ENCODE assay signal across 18 cellular contexts in genomic region chr6:20207096-20207454, GRCh38. TPM values are rescaled to one million over a fixed set of nuclear protein-coding genes. Genes with fewer than 3 reads are reported as not detected.
DNase-seq lines count a peak whose midpoint lies in the region; ATAC-seq and TF ChIP-seq lines count a peak whose summit lies in the region.
"Had no signal": no experiment of that assay in that cellular context is flagged by ENCODE, and none has a peak within 500 bp of the region (broad histone marks: within the 10 kb centered on the region; RNA-seq: fewer than 3 reads in every experiment).

No MANE protein-coding gene starts in this region.

- no peaks in the 10 kb centered on the region for H4K20me1 ChIP-seq in KMS-11 (ENCODE audit: insufficient read depth)

- peak overlapping the region; percentile 91 for H3K27ac ChIP-seq in KMS-11
- H3K27ac ChIP-seq: epithelial cell of prostate, RWPE1 had no signal

- peak overlapping the region; percentile 73 for H3K4me3 Mint-ChIP-seq in activated CD4-positive, alpha-beta T cell treated with anti-CD3 and anti-CD28 coated beads, Interleukin-2, amount 10 ng/mL, durations not matched to agents 7 days and 5 days
- H3K4me3 Mint-ChIP-seq in activated naive CD8-positive, alpha-beta T cell treated with anti-CD3 and anti-CD28 coated beads for 36 hours, result peak overlapping the region; percentile 68
- H3K4me3 Mint-ChIP-seq in stimulated activated memory B cell treated with anti-CD40 and anti-IgM and Interleukin-4, amounts not matched to agents 10 μg/mL and 1 μg/mL and 100 μg/mL, for 72 hours, result peak overlapping the region; percentile 42

- no peaks in the 10 kb centered on the region for H3K9me3 Mint-ChIP-seq in activated CD4-positive, alpha-beta T cell treated with anti-CD3 and anti-CD28 coated beads, Interleukin-2, amount 10 ng/mL, durations not matched to agents 7 days and 5 days
- no peaks in the 10 kb centered on the region for H3K9me3 Mint-ChIP-seq in activated naive CD8-positive, alpha-beta T cell treated with anti-CD3 and anti-CD28 coated beads for 36 hours
- H3K9me3 Mint-ChIP-seq in stimulated activated memory B cell treated with anti-CD40 and anti-IgM and Interleukin-4, amounts not matched to agents 10 μg/mL and 1 μg/mL and 100 μg/mL, for 72 hours, result no peaks in the 10 kb centered on the region

- POLR2A ChIA-PET in activated CD4-positive, alpha-beta T cell treated with anti-CD3 and anti-CD28 coated beads, Interleukin-2, amount 10 ng/mL, durations not matched to agents 7 days and 5 days (lab: Charles Lee), result no interaction called here

- H3K27me3 Mint-ChIP-seq in activated CD4-positive, alpha-beta T cell treated with anti-CD3 and anti-CD28 coated beads, Interleukin-2, amount 10 ng/mL, durations not matched to agents 7 days and 5 days, result no peaks in the 10 kb centered on the region
- H3K27me3 Mint-ChIP-seq in activated naive CD8-positive, alpha-beta T cell treated with anti-CD3 and anti-CD28 coated beads for 36 hours, result peaks cover 4% of the 10 kb centered on the region
- peaks cover 7% of the 10 kb centered on the region for H3K27me3 Mint-ChIP-seq in stimulated activated memory B cell treated with anti-CD40 and anti-IgM and Interleukin-4, amounts not matched to agents 10 μg/mL and 1 μg/mL and 100 μg/mL, for 72 hours

- peaks cover 87% of the 10 kb centered on the region for H3K79me2 ChIP-seq in KMS-11 (ENCODE audit: insufficient read depth, low read depth)

- H2AFZ ChIP-seq in KMS-11 (ENCODE audit: low read depth), result peak overlapping the region; percentile 29; the same call in 1 of the 2 replicates

- DNase-seq in activated CD4-positive, alpha-beta T cell treated with anti-CD3 and anti-CD28 coated beads, Interleukin-2, amount 10 ng/mL, durations not matched to agents 7 days and 5 days, result no peak
- DNase-seq in activated CD4-positive, alpha-beta T cell treated with anti-CD3 and anti-CD28 coated beads, Interleukin-2, amount 50 U/mL, for 4 hours, result no peak
- no peak for DNase-seq in activated naive CD8-positive, alpha-beta T cell treated with anti-CD3 and anti-CD28 coated beads for 36 hours
- DNase-seq in NCI-H1930 (lab: John Stamatoyannopoulos, UW), result no peak
- DNase-seq in DMS 273 (lab: John Stamatoyannopoulos, UW; ENCODE audit: unreplicated experiment), result no peak
- DNase-seq: ACHN, caudate nucleus, heart right ventricle, left lung, NCI-H1092 treated with DMSO at 0.1 percent for 48 hours, NCI-H446 treated with DMSO at 0.1 percent for 48 hours, occipital lobe had no signal

- TF ChIP-seq CTCF in KMS-11 (conservative IDR thresholded peaks at IDR 0.05; ENCODE audit: low read depth, low read length), result no peak

- peak overlapping the region; percentile 28; the same call in 1 of the 2 replicates for H3K9ac ChIP-seq in KMS-11

- no peaks in the 10 kb centered on the region for H3K36me3 ChIP-seq in KMS-11 (ENCODE audit: insufficient read depth)
- H3K36me3 ChIP-seq: heart right ventricle, left lung had no signal

- peak overlapping the region; percentile 85 for H3K27ac Mint-ChIP-seq in activated CD4-positive, alpha-beta T cell treated with anti-CD3 and anti-CD28 coated beads, Interleukin-2, amount 10 ng/mL, durations not matched to agents 7 days and 5 days
- no peak overlapping the region for H3K27ac Mint-ChIP-seq in activated naive CD8-positive, alpha-beta T cell treated with anti-CD3 and anti-CD28 coated beads for 36 hours
- H3K27ac Mint-ChIP-seq in stimulated activated memory B cell treated with anti-CD40 and anti-IgM and Interleukin-4, amounts not matched to agents 10 μg/mL and 1 μg/mL and 100 μg/mL, for 72 hours, result peak overlapping the region; percentile 18

- H3K36me3 Mint-ChIP-seq in activated CD4-positive, alpha-beta T cell treated with anti-CD3 and anti-CD28 coated beads, Interleukin-2, amount 10 ng/mL, durations not matched to agents 7 days and 5 days (ENCODE audit: low read depth), result peaks cover 12% of the 10 kb centered on the region
- H3K36me3 Mint-ChIP-seq in activated naive CD8-positive, alpha-beta T cell treated with anti-CD3 and anti-CD28 coated beads for 36 hours, result peaks cover 5% of the 10 kb centered on the region
- H3K36me3 Mint-ChIP-seq in stimulated activated memory B cell treated with anti-CD40 and anti-IgM and Interleukin-4, amounts not matched to agents 10 μg/mL and 1 μg/mL and 100 μg/mL, for 72 hours, result no peaks in the 10 kb centered on the region

- ATAC-seq in stimulated activated memory B cell treated with anti-CD40 and anti-IgM and Interleukin-4, amounts not matched to agents 10 μg/mL and 1 μg/mL and 100 μg/mL, for 72 hours, result no peak
- no peak for ATAC-seq in HG03457 (IDR thresholded peaks at IDR 0.05; ENCODE audit: unreplicated experiment)
- ATAC-seq: heart right ventricle, left lung had no signal

- H3K4me2 ChIP-seq in KMS-11, result peak overlapping the region; percentile 77
- H3K4me2 ChIP-seq: smooth muscle cell had no signal

- no peak overlapping the region for H3K4me3 ChIP-seq in KMS-11 (IDR thresholded peaks at IDR 0.05; ENCODE audit: insufficient read depth, low read depth, low read length)
- H3K4me3 ChIP-seq: smooth muscle cell had no signal

- CTCF ChIA-PET in activated CD4-positive, alpha-beta T cell treated with anti-CD3 and anti-CD28 coated beads, Interleukin-2, amount 10 ng/mL, durations not matched to agents 7 days and 5 days (lab: Charles Lee), result interaction anchor here (0.6 to 1.6 kb wide), 3 partner anchors 10 to 518 kb away, joined by 3 to 4 read pairs (median 3); no protein-coding TSS in a partner anchor

- no peaks in the 10 kb centered on the region for H3K27me3 ChIP-seq in KMS-11 (ENCODE audit: insufficient read depth, low read depth)
- H3K27me3 ChIP-seq: heart right ventricle, left lung had no signal

- peaks cover 85% of the 10 kb centered on the region for H3K4me1 ChIP-seq in KMS-11 (ENCODE audit: low read depth, poor library complexity, severe bottlenecking)

- peaks cover 77% of the 10 kb centered on the region for H3K4me1 Mint-ChIP-seq in activated CD4-positive, alpha-beta T cell treated with anti-CD3 and anti-CD28 coated beads, Interleukin-2, amount 10 ng/mL, durations not matched to agents 7 days and 5 days
- H3K4me1 Mint-ChIP-seq in activated naive CD8-positive, alpha-beta T cell treated with anti-CD3 and anti-CD28 coated beads for 36 hours, result peaks cover 36% of the 10 kb centered on the region
- H3K4me1 Mint-ChIP-seq in stimulated activated memory B cell treated with anti-CD40 and anti-IgM and Interleukin-4, amounts not matched to agents 10 μg/mL and 1 μg/mL and 100 μg/mL, for 72 hours, result peaks cover 29% of the 10 kb centered on the region

RNA-seq across cellular contexts. Expression of gene MBOAT1, which starts 5.2 kb away (rescaled TPM):
- 10 to 100 TPM; 30.6 to 33.0 TPM for total RNA-seq in activated CD4-positive, alpha-beta T cell treated with anti-CD3 and anti-CD28 coated beads, Interleukin-2, amount 10 ng/mL, durations not matched to agents 7 days and 5 days
- 1 to 10 TPM; 4.5 to 5.1 TPM for total RNA-seq in activated naive CD8-positive, alpha-beta T cell treated with anti-CD3 and anti-CD28 coated beads for 36 hours

Comparison
In these comparisons a context has a peak if more than half of its experiments do, and no peak if none do; other contexts are left out.
1. RNA of gene MBOAT1, which starts 5.2 kb away (total RNA-seq): 30.6 to 33.0 TPM in activated CD4-positive, alpha-beta T cell treated with anti-CD3 and anti-CD28 coated beads, Interleukin-2, amount 10 ng/mL, durations not matched to agents 7 days and 5 days; 4.5 to 5.1 TPM in activated naive CD8-positive, alpha-beta T cell treated with anti-CD3 and anti-CD28 coated beads for 36 hours; every median in the first group is over 4 times any median in the second.
2. Peak in every context shown above with its lines, with median percentiles within 50 percentile points of each other: H3K4me3 Mint-ChIP-seq.